ENCODE assay signal across 1 cellular context in genomic region chr4:165379662-165380061, GRCh38.
TF ChIP-seq lines count a peak whose summit lies in the region.

No MANE protein-coding gene starts in this region.

TF ChIP-seq in H1, 55 proteins besides CTCF, POLR2A, EP300 and RAD21 (continued from another document):
- TF ChIP-seq SIX5 (IDR thresholded peaks at IDR 0.05; ENCODE audit: low read depth, low read length) (no peak), POU5F1 (IDR thresholded peaks at IDR 0.05; ENCODE audit: low read depth, low read length) (no peak), KDM4A (IDR thresholded peaks at IDR 0.05; ENCODE audit: low read depth, low read length, severe bottlenecking) (no peak), RFX5 (IDR thresholded peaks at IDR 0.05; ENCODE audit: borderline replicate concordance, low read depth, low read length) (no peak), NRF1 (IDR thresholded peaks at IDR 0.05; ENCODE audit: low read depth, low read length) (no peak), E2F6 (IDR thresholded peaks at IDR 0.05) (no peak), TEAD4 (IDR thresholded peaks at IDR 0.05; ENCODE audit: low read depth, low read length) (no peak), TAF1 (IDR thresholded peaks at IDR 0.05; ENCODE audit: low read depth, low read length) (no peak), RBBP5 (IDR thresholded peaks at IDR 0.05; ENCODE audit: borderline replicate concordance, low read depth, low read length) (no peak), ASH2L (IDR thresholded peaks at IDR 0.05; ENCODE audit: low read length) (no peak)
